In the genomic region with DNA sequence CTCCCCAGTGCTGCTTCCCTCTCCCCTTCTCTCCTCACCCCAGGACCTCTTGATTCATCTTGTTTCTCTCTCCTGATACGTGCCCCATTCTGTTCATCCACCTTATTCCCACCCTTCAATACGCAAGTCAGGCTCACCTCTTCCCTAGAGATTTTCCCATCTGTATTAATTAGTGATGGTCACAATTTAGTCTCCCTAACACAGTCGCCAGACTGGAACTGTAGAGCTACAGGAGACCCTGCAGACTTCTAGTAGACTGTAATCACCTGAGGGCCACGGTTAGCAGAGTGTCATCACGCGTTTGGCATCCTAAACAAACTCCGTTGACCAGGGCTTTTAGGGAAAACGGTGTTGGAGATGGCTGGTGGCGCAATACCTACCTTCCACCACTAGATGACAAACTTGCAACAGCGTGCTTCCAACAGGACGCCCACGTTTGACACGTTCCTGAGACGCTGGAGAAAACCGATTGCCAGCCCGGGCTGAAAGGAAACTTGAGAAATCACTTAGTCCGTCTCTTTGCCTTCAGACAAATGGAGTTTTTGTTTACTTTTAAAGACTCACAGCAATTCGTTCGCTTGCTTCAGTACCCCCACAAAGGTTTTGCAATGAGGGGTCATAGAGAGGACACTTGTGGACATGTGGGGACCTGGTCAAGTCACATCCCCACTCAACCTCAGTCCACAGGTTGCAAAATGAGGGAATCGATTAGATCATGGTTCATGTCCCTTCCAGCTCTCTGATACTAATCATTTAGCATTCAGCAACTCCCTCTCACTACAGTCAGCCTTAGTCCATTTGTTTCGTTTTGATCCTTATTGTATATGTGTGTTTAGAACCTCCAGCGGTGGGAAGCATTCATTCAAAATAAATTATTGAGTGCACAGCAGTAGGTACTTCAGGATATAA, we compare ENCODE assay signal across 1 cellular context.
TF ChIP-seq lines count a peak whose summit lies in the region.

No MANE protein-coding gene starts in this region.

TF ChIP-seq in neural cell, 6 proteins besides CTCF, POLR2A, EP300 and RAD21 (continued from another document):
- TF ChIP-seq MXI1 (conservative IDR thresholded peaks at IDR 0.05; ENCODE audit: poor library complexity, severe bottlenecking): peak; percentile 66
